ENCODE assay signal across 9 cellular contexts in genomic region chr1:92310185-92310597, GRCh38. TPM values are rescaled to one million over a fixed set of nuclear protein-coding genes. Genes with fewer than 3 reads are reported as not detected.
DNase-seq lines count a peak whose midpoint lies in the region; ATAC-seq lines count a peak whose summit lies in the region.
"Had no signal": no experiment of that assay in that cellular context is flagged by ENCODE, and none has a peak within 500 bp of the region (broad histone marks: within the 10 kb centered on the region; RNA-seq: fewer than 3 reads in every experiment).

No MANE protein-coding gene starts in this region.

- DNase-seq in stimulated activated naive CD8-positive, alpha-beta T cell treated with anti-CD3 and anti-CD28 coated beads, Interleukin-15, amount 100 ng/mL, for 72 hours: no peak
- DNase-seq in stimulated activated naive CD8-positive, alpha-beta T cell treated with anti-CD3 and anti-CD28 coated beads, Interleukin-15, Interleukin-2, amounts not matched to agents 100 U/mL and 50 U/mL, for 24 hours: no peak
- DNase-seq in NCI-H2107 treated with DMSO at 0.1 percent for 48 hours (lab: John Stamatoyannopoulos, UW; ENCODE audit: unreplicated experiment) (peak; percentile 84), astrocyte of the hippocampus (ENCODE audit: low read depth, low spot score) (peak; percentile 41), left lobe of liver (ENCODE audit: low spot score) (no peak)
- DNase-seq in activated effector memory CD4-positive, alpha-beta T cell treated with anti-CD3 and anti-CD28 coated beads, Interleukin-2, amount 50 U/mL, for 16 hours: no peak

- peak overlapping the region in 1 of 2 donors; percentile 11 for H3K27ac Mint-ChIP-seq in stimulated activated naive CD8-positive, alpha-beta T cell treated with anti-CD3 and anti-CD28 coated beads, Interleukin-15, amount 100 ng/mL, for 72 hours
- H3K27ac Mint-ChIP-seq: activated naive CD8-positive, alpha-beta T cell had no signal

- ATAC-seq in stimulated activated naive CD8-positive, alpha-beta T cell treated with anti-CD3 and anti-CD28 coated beads, Interleukin-15, amount 100 ng/mL, for 72 hours: peak; percentile 64
- no peak for ATAC-seq in stimulated activated naive CD8-positive, alpha-beta T cell treated with anti-CD3 and anti-CD28 coated beads, Interleukin-15, Interleukin-2, amounts not matched to agents 100 U/mL and 50 U/mL, for 24 hours
- peak; percentile 76 for ATAC-seq in left lobe of liver
- ATAC-seq in GM19324 (IDR thresholded peaks at IDR 0.05; ENCODE audit: low FRiP score, unreplicated experiment): no peak
- no peak for ATAC-seq in HG02588 (IDR thresholded peaks at IDR 0.05; ENCODE audit: unreplicated experiment)

- no peak overlapping the region for H3K4me3 Mint-ChIP-seq in stimulated activated naive CD8-positive, alpha-beta T cell treated with anti-CD3 and anti-CD28 coated beads, Interleukin-15, amount 100 ng/mL, for 72 hours
- H3K4me3 Mint-ChIP-seq: activated naive CD8-positive, alpha-beta T cell had no signal

- peaks cover 24% of the 10 kb centered on the region for H3K4me1 Mint-ChIP-seq in stimulated activated naive CD8-positive, alpha-beta T cell treated with anti-CD3 and anti-CD28 coated beads, Interleukin-15, amount 100 ng/mL, for 72 hours

- H3K9me3 Mint-ChIP-seq in stimulated activated naive CD8-positive, alpha-beta T cell treated with anti-CD3 and anti-CD28 coated beads, Interleukin-15, amount 100 ng/mL, for 72 hours: peaks cover 0 to 5% of the 10 kb centered on the region in 2 donors

- H3K27me3 Mint-ChIP-seq in stimulated activated naive CD8-positive, alpha-beta T cell treated with anti-CD3 and anti-CD28 coated beads, Interleukin-15, amount 100 ng/mL, for 72 hours: no peaks in the 10 kb centered on the region
- H3K27me3 Mint-ChIP-seq: activated naive CD8-positive, alpha-beta T cell had no signal

RNA-seq across cellular contexts. Expression of gene RPAP2, which starts 11.3 kb away (rescaled TPM):
- 10.5 TPM for total RNA-seq in left lobe of liver

RNA-seq across cellular contexts. Expression of gene GLMN, which starts 11.4 kb away (rescaled TPM):
- 2.0 TPM for total RNA-seq in left lobe of liver

Comparison
In these comparisons a context has a peak if more than half of its experiments do, and no peak if none do; other contexts are left out.
1. ATAC-seq: peak in stimulated activated naive CD8-positive, alpha-beta T cell treated with anti-CD3 and anti-CD28 coated beads, Interleukin-15, amount 100 ng/mL, for 72 hours (single experiment) and left lobe of liver (single experiment); none in stimulated activated naive CD8-positive, alpha-beta T cell treated with anti-CD3 and anti-CD28 coated beads, Interleukin-15, Interleukin-2, amounts not matched to agents 100 U/mL and 50 U/mL, for 24 hours (single experiment), GM19324 (single experiment) and HG02588 (single experiment).
2. DNase-seq: peak in NCI-H2107 treated with DMSO at 0.1 percent for 48 hours (single experiment) and astrocyte of the hippocampus (single experiment); none in stimulated activated naive CD8-positive, alpha-beta T cell treated with anti-CD3 and anti-CD28 coated beads, Interleukin-15, amount 100 ng/mL, for 72 hours (0 of 2), stimulated activated naive CD8-positive, alpha-beta T cell treated with anti-CD3 and anti-CD28 coated beads, Interleukin-15, Interleukin-2, amounts not matched to agents 100 U/mL and 50 U/mL, for 24 hours (single experiment), left lobe of liver (single experiment) and activated effector memory CD4-positive, alpha-beta T cell treated with anti-CD3 and anti-CD28 coated beads, Interleukin-2, amount 50 U/mL, for 16 hours (single experiment).